8 cellular contexts compared by ENCODE assay signal in the genomic region with DNA sequence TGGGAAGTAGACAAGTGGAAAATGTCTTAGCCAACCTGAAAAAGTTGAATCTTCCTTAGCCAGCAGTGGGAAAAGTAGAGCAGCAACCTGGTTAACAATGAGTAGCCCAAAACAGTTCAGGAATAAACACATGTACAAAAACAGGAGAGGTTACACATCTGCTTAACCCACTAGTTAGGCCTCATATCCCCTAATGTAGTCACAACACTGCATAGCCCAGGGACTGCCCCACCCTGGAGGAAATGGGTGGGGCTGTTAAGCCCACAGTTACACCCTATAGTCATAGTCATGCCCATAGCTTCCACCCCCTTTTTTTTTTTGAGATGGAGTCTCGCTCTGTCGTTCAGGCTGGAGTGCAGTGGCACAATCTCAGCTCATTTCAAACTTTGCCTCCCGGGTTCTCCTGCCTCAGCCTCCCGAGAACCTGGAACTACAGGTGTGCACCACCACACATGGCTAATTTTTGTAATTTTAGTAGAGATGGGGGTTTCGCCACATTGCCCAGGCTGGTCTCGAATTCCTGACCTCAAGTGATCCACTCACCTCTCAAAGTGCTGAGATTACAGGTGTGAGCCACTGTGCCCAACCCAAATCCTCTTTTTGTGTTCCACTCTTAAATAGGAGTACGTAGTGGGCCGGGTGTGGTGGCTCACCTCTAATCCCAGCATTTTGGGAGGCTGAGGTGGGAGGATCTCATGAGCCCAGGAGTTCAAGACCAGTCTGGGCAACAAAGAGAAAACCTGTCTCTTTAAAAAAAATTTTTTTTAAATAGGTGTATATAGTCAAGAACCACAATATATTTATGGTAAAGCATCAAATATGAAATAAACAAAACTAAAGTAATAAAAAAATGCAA. TPM values are rescaled to one million over a fixed set of nuclear protein-coding genes. Genes with fewer than 3 reads are reported as not detected.
DNase-seq lines count a peak whose midpoint lies in the region; ATAC-seq, FAIRE-seq and TF ChIP-seq lines count a peak whose summit lies in the region.

No MANE protein-coding gene starts in this region.

- H4K20me1 ChIP-seq in OCI-LY1 (ENCODE audit: insufficient read depth, low read length) (no peaks in the 10 kb centered on the region), keratinocyte (ENCODE audit: control insufficient read depth, extremely low read depth, insufficient read depth, low read length) (no peaks in the 10 kb centered on the region)

- H3K36me3 ChIP-seq in OCI-LY1 (ENCODE audit: insufficient read depth, low read length) (peaks cover 25% of the 10 kb centered on the region), keratinocyte (ENCODE audit: control insufficient read depth in 2 of 2, extremely low read depth in 1 of 2, insufficient read depth in 2 of 2, low read length in 2 of 2) (peaks cover 0 to 9% of the 10 kb centered on the region in 2 experiments)

- TF ChIP-seq CTCF in OCI-LY1 (IDR thresholded peaks at IDR 0.05; ENCODE audit: low read length) (no peak), keratinocyte (optimal IDR thresholded peaks at IDR 0.05 in 1 of 3, IDR thresholded peaks at IDR 0.05 in 1 of 3, conservative IDR thresholded peaks at IDR 0.05 in 1 of 3; ENCODE audit: extremely low read depth in 1 of 3, insufficient read depth in 2 of 3, low read length in 3 of 3) (no peak)

- H3F3A ChIP-seq in OCI-LY1 (ENCODE audit: insufficient read depth, low read length): peaks cover 32% of the 10 kb centered on the region; the same call in 1 of the 2 replicates

- peak overlapping the region; percentile 89 for H3K27ac Mint-ChIP-seq in stimulated activated naive B cell treated with anti-CD40 and anti-IgM and Interleukin-4, amounts not matched to agents 10 μg/mL and 1 μg/mL and 100 μg/mL, for 72 hours

- dilution Hi-C loops in keratinocyte (cut with MboI; ENCODE audit: extremely low pct_ligation_motif_present, low sequenced_read_pairs): no loop called here

- H3K4me3 ChIP-seq in OCI-LY1 (ENCODE audit: low read depth, low read length, poor library complexity, severe bottlenecking): peak overlapping the region; percentile 19
- peak overlapping the region in 2 of 3 experiments; percentile 29 to 55 for H3K4me3 ChIP-seq in keratinocyte (ENCODE audit: control insufficient read depth in 2 of 3, extremely low read depth in 1 of 3, insufficient read depth in 2 of 3, low read depth in 1 of 3, low read length in 3 of 3)

- no peaks in the 10 kb centered on the region for H3K27me3 Mint-ChIP-seq in stimulated activated naive B cell treated with anti-CD40 and anti-IgM and Interleukin-4, amounts not matched to agents 10 μg/mL and 1 μg/mL and 100 μg/mL, for 72 hours

- H3K4me1 ChIP-seq in OCI-LY1 (ENCODE audit: insufficient read depth, low read length, severe bottlenecking) (peaks cover 78% of the 10 kb centered on the region), keratinocyte (ENCODE audit: control insufficient read depth, extremely low read depth, insufficient read depth, low read length) (peaks cover 26% of the 10 kb centered on the region)

- H3K9me3 ChIP-seq in OCI-LY1 (ENCODE audit: low read length) (no peaks in the 10 kb centered on the region), keratinocyte (ENCODE audit: control insufficient read depth, low read depth, low read length) (no peaks in the 10 kb centered on the region)

- H3K4me2 ChIP-seq in OCI-LY1 (ENCODE audit: low read length) (peak overlapping the region; percentile 48), keratinocyte (ENCODE audit: control insufficient read depth, extremely low read depth, insufficient read depth, low read depth, low read length) (peak overlapping the region; percentile 78)

- peak; percentile 81 for FAIRE-seq in keratinocyte (lab: Jason Lieb, UNC)

- peaks cover 9 to 15% of the 10 kb centered on the region in 2 donors for H3K36me3 Mint-ChIP-seq in stimulated activated naive B cell treated with anti-CD40 and anti-IgM and Interleukin-4, amounts not matched to agents 10 μg/mL and 1 μg/mL and 100 μg/mL, for 72 hours

- H3K4me3 Mint-ChIP-seq in stimulated activated naive B cell treated with anti-CD40 and anti-IgM and Interleukin-4, amounts not matched to agents 10 μg/mL and 1 μg/mL and 100 μg/mL, for 72 hours: peak overlapping the region; percentile 70 to 73

- no peaks in the 10 kb centered on the region for H3K9me1 ChIP-seq in keratinocyte (ENCODE audit: control insufficient read depth, extremely low read depth, insufficient read depth, low read length)

- peaks cover 34 to 78% of the 10 kb centered on the region in 2 donors for H3K4me1 Mint-ChIP-seq in stimulated activated naive B cell treated with anti-CD40 and anti-IgM and Interleukin-4, amounts not matched to agents 10 μg/mL and 1 μg/mL and 100 μg/mL, for 72 hours

- peak; percentile 40 for ATAC-seq in GM18499 (IDR thresholded peaks at IDR 0.05; ENCODE audit: insufficient read depth, unreplicated experiment)
- peak; percentile 93 for ATAC-seq in HG02610 (IDR thresholded peaks at IDR 0.05; ENCODE audit: unreplicated experiment)
- ATAC-seq in stimulated activated naive B cell treated with anti-CD40 and anti-IgM and Interleukin-4, amounts not matched to agents 10 μg/mL and 1 μg/mL and 100 μg/mL, for 72 hours (replicated peaks): peak; percentile 98

- DNase-seq in activated T-helper 9 cell treated with anti-CD3 and anti-CD28 coated beads, Interleukin-2, amount 50 U/mL, for 16 hours (ENCODE audit: low read depth): peak; percentile 66
- DNase-seq in keratinocyte (ENCODE audit: low read depth, low spot score) (no peak), NCI-H69 (lab: John Stamatoyannopoulos, UW) (no peak), SKM-1 treated with dmso at 0.1 percent for 144 hours (lab: John Stamatoyannopoulos, UW; ENCODE audit: unreplicated experiment) (no peak)
- DNase-seq in stimulated activated naive B cell treated with anti-CD40 and anti-IgM and Interleukin-4, amounts not matched to agents 10 μg/mL and 1 μg/mL and 100 μg/mL, for 72 hours: peak; percentile 76

- H3K27ac ChIP-seq in OCI-LY1 (ENCODE audit: low read depth, low read length, poor library complexity, severe bottlenecking) (peak overlapping the region; percentile 100), keratinocyte (ENCODE audit: control insufficient read depth, insufficient read depth, low read length) (peak overlapping the region; percentile 89)

- no peaks in the 10 kb centered on the region for H3K9me2 ChIP-seq in OCI-LY1 (ENCODE audit: low read depth, low read length)

- H3K79me2 ChIP-seq in OCI-LY1 (ENCODE audit: insufficient read depth, low read length): peaks cover 53% of the 10 kb centered on the region
- peaks cover 92% of the 10 kb centered on the region for H3K79me2 ChIP-seq in keratinocyte (ENCODE audit: control insufficient read depth, insufficient read depth, low read length)

- no peaks in the 10 kb centered on the region for H3K9me3 Mint-ChIP-seq in stimulated activated naive B cell treated with anti-CD40 and anti-IgM and Interleukin-4, amounts not matched to agents 10 μg/mL and 1 μg/mL and 100 μg/mL, for 72 hours

- no peaks in the 10 kb centered on the region for H3K27me3 ChIP-seq in OCI-LY1 (ENCODE audit: insufficient read depth, low read length)
- no peaks in the 10 kb centered on the region for H3K27me3 ChIP-seq in keratinocyte (ENCODE audit: control insufficient read depth, extremely low read depth, insufficient read depth, low read length)

- H2AFZ ChIP-seq in OCI-LY1 (ENCODE audit: low read length): no peak overlapping the region
- H2AFZ ChIP-seq in keratinocyte (ENCODE audit: control insufficient read depth, low read length): peak overlapping the region; percentile 10

- H3K9ac ChIP-seq in OCI-LY1 (ENCODE audit: low read length): peak overlapping the region; percentile 61
- H3K9ac ChIP-seq in keratinocyte (ENCODE audit: control insufficient read depth, extremely low read depth, insufficient read depth, low read length): peak overlapping the region; percentile 64

RNA-seq across cellular contexts. Expression of a gene that starts 24.5 kb away (rescaled TPM):
- 54.2 to 64.1 TPM (median 56.4 TPM) in 3 replicates for polyA plus RNA-seq in keratinocyte
- polyA plus RNA-seq in keratinocyte (2011; ENCODE audit: low read depth): 50.2 TPM
- 58.2 and 69.3 TPM in 2 replicates for polyA plus RNA-seq in keratinocyte (2011; cell fraction: cytosol; rRNA removed)
- polyA plus RNA-seq in keratinocyte (2011; cell fraction: nucleus; rRNA removed): 46.2 and 48.6 TPM in 2 replicates
- 65.0 and 69.0 TPM in 2 replicates for polyA plus RNA-seq in keratinocyte (2012; ENCODE audit: low replicate concordance)
- polyA minus RNA-seq in keratinocyte: 85.9 to 97.5 TPM (median 87.4 TPM) in 3 replicates
- polyA minus RNA-seq in keratinocyte (2011; cell fraction: cytosol; rRNA and poly(A)+ RNA removed): 59.7 TPM
- 27.5 and 48.1 TPM in 2 replicates for polyA minus RNA-seq in keratinocyte (2011; cell fraction: nucleus; rRNA and poly(A)+ RNA removed)

Comparison
In these comparisons a context has a peak if more than half of its experiments do, and no peak if none do; other contexts are left out.
1. ATAC-seq: peak in every context shown above with its lines; median percentile 98 in stimulated activated naive B cell treated with anti-CD40 and anti-IgM and Interleukin-4, amounts not matched to agents 10 μg/mL and 1 μg/mL and 100 μg/mL, for 72 hours; 93 in HG02610; 40 in GM18499.
2. DNase-seq: peak in activated T-helper 9 cell treated with anti-CD3 and anti-CD28 coated beads, Interleukin-2, amount 50 U/mL, for 16 hours (single experiment) and stimulated activated naive B cell treated with anti-CD40 and anti-IgM and Interleukin-4, amounts not matched to agents 10 μg/mL and 1 μg/mL and 100 μg/mL, for 72 hours (single experiment); none in keratinocyte (single experiment), NCI-H69 (single experiment) and SKM-1 treated with dmso at 0.1 percent for 144 hours (single experiment).